25 cellular contexts compared by ENCODE assay signal in the genomic region with DNA sequence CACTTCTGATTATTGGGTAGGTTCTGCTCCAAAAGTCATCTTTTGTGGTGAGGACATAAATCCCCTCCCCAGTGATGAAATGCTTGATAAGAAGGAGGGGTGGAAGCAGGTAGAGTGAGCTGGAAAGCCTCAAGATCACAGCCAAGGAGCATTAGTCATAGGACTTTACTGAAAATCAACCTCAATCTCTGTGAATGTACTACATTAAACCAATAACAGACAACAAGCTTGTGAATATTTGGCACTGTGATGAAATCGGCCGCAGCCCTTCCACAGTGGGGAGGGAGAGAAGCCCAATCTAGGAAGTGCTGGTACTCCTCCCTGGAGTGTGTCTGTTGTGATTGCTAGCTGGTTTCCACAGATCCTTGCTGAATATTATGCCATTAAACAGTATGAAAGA. TPM values are rescaled to one million over a fixed set of nuclear protein-coding genes. Genes with fewer than 3 reads are reported as not detected.
DNase-seq lines count a peak whose midpoint lies in the region; ATAC-seq and TF ChIP-seq lines count a peak whose summit lies in the region.
"Had no signal": no experiment of that assay in that cellular context is flagged by ENCODE, and none has a peak within 500 bp of the region (broad histone marks: within the 10 kb centered on the region; RNA-seq: fewer than 3 reads in every experiment).

No MANE protein-coding gene starts in this region.

- intact Hi-C loops in thyroid gland (cut with DNase I) = no loop called here

- no peak for TF ChIP-seq POLR2A in thyroid gland (IDR thresholded peaks at IDR 0.05)

- H3K27me3 Mint-ChIP-seq in activated T-cell treated with anti-CD3 and anti-CD28 coated beads, Interleukin-2, amount 50 U/mL, for 72 hours (ENCODE audit: low read depth) = peaks cover 23% of the 10 kb centered on the region
- H3K27me3 Mint-ChIP-seq: IgD-negative memory B cell had no signal

- H3K36me3 Mint-ChIP-seq in activated T-cell treated with anti-CD3 and anti-CD28 coated beads, Interleukin-2, amount 50 U/mL, for 72 hours (ENCODE audit: insufficient read depth in 2 of 2) = no peaks in the 10 kb centered on the region
- H3K36me3 Mint-ChIP-seq: IgD-negative memory B cell, mesothelial cell of epicardium had no signal

- TF ChIP-seq CTCF in thyroid gland (IDR thresholded peaks at IDR 0.05) = no peak

- H3K27ac Mint-ChIP-seq in activated T-cell treated with anti-CD3 and anti-CD28 coated beads, Interleukin-2, amount 50 U/mL, for 72 hours = no peak overlapping the region
- H3K27ac Mint-ChIP-seq: activated T-helper 1 cell treated with anti-CD3 and anti-CD28 coated beads, Interleukin-12 subunit alpha, Interleukin-12 subunit beta, Interleukin-2, Interleukin-4 antibody, amounts not matched to agents 30 ng/mL and 10 ng/mL and 1 ng/mL, durations not matched to agents 14 hours and 24 hours and 36 hours; IgD-negative memory B cell; mesothelial cell of epicardium had no signal

- H3K4me3 ChIP-seq in thyroid gland (replicated peaks in 1 of 3) = no peak overlapping the region
- H3K4me3 ChIP-seq: GM23248, prostate gland, spleen, thoracic aorta had no signal

- H3K9me3 ChIP-seq in thyroid gland = no peaks in the 10 kb centered on the region
- H3K9me3 ChIP-seq: prostate gland, spleen, thoracic aorta had no signal

- H3K4me1 Mint-ChIP-seq in activated T-cell treated with anti-CD3 and anti-CD28 coated beads, Interleukin-2, amount 50 U/mL, for 72 hours (ENCODE audit: low read depth) = peaks cover 12% of the 10 kb centered on the region
- H3K4me1 Mint-ChIP-seq: IgD-negative memory B cell, mesothelial cell of epicardium had no signal

- peaks cover 21 to 24% of the 10 kb centered on the region in 2 donors for H3K4me1 ChIP-seq in thyroid gland
- H3K4me1 ChIP-seq: prostate gland, spleen had no signal

- 15 to 20% methylated on average over 2 of the region's 2 CpGs for WGBS in thyroid gland, 2 donors

- peak overlapping the region in 1 of 3 donors; percentile 44 for H3K27ac ChIP-seq in thyroid gland
- H3K27ac ChIP-seq: C4-2B, GM23248, prostate gland, spleen, thoracic aorta had no signal

- H3K27me3 ChIP-seq in thyroid gland = no peaks in the 10 kb centered on the region

- no peaks in the 10 kb centered on the region for H3K9me3 Mint-ChIP-seq in activated T-cell treated with anti-CD3 and anti-CD28 coated beads, Interleukin-2, amount 50 U/mL, for 72 hours
- H3K9me3 Mint-ChIP-seq: activated T-helper 1 cell treated with anti-CD3 and anti-CD28 coated beads, Interleukin-12 subunit alpha, Interleukin-12 subunit beta, Interleukin-2, Interleukin-4 antibody, amounts not matched to agents 30 ng/mL and 10 ng/mL and 1 ng/mL, durations not matched to agents 14 hours and 24 hours and 36 hours; IgD-negative memory B cell; mesothelial cell of epicardium had no signal

- no peak for DNase-seq in activated T-cell treated with anti-CD3 and anti-CD28 coated beads, Interleukin-2, amount 50 U/mL, for 72 hours
- DNase-seq in activated T-cell treated with anti-CD3 and anti-CD28 coated beads, Interleukin-2, amount 50 U/mL, for 1 hour = no peak
- DNase-seq in NCI-H2227 treated with DMSO at 0.1 percent for 48 hours (lab: John Stamatoyannopoulos, UW) (peak; percentile 36), glomerular visceral epithelial cell (ENCODE audit: extremely low spot score) (peak; percentile 8), thyroid gland (peak; percentile 37 to 48), amniotic stem cell (lab: John Stamatoyannopoulos, UW) (no peak), GF-D8 (lab: John Stamatoyannopoulos, UW) (no peak)
- DNase-seq: activated CD4-positive, alpha-beta T cell treated with anti-CD3 and anti-CD28 coated beads, Interleukin-2, amount 50 U/mL, for 48 hours; cerebellar nuclear complex; DND-41; effector CD4-positive, alpha-beta T cell; GM23248; kidney; MV-4-11; NCI-H2081; NCI-H526; spleen; T-helper 1 cell had no signal

- peak; percentile 64 to 72 for ATAC-seq in activated T-cell treated with anti-CD3 and anti-CD28 coated beads, Interleukin-2, amount 50 U/mL, for 72 hours (replicated peaks in 1 of 2)
- no peak for ATAC-seq in GM18511 (IDR thresholded peaks at IDR 0.05; ENCODE audit: unreplicated experiment)

- peak overlapping the region in 1 of 2 donors; percentile 44 for H3K4me3 Mint-ChIP-seq in activated T-cell treated with anti-CD3 and anti-CD28 coated beads, Interleukin-2, amount 50 U/mL, for 72 hours
- H3K4me3 Mint-ChIP-seq: activated T-helper 1 cell treated with anti-CD3 and anti-CD28 coated beads, Interleukin-12 subunit alpha, Interleukin-12 subunit beta, Interleukin-2, Interleukin-4 antibody, amounts not matched to agents 30 ng/mL and 10 ng/mL and 1 ng/mL, durations not matched to agents 14 hours and 24 hours and 36 hours; IgD-negative memory B cell; mesothelial cell of epicardium had no signal

- no peaks in the 10 kb centered on the region for H3K36me3 ChIP-seq in thyroid gland
- H3K36me3 ChIP-seq: prostate gland, spleen, thoracic aorta had no signal

RNA-seq across cellular contexts. Expression of gene PTCSC3, which starts 41.2 kb away (rescaled TPM):
- total RNA-seq in activated T-cell treated with anti-CD3 and anti-CD28 coated beads, Interleukin-2, amount 50 U/mL, for 72 hours = not detected
- 10 to 100 TPM; 20.6 to 42.0 (median 29.3) TPM for total RNA-seq in thyroid gland
- total RNA-seq: activated T-helper 1 cell treated with anti-CD3 and anti-CD28 coated beads, Interleukin-12 subunit alpha, Interleukin-12 subunit beta, Interleukin-2, Interleukin-4 antibody, amounts not matched to agents 30 ng/mL and 10 ng/mL and 1 ng/mL, durations not matched to agents 14 hours and 24 hours and 36 hours; GM23248; kidney; mesothelial cell of epicardium; prostate gland; spleen; thoracic aorta had no signal

Comparison
In these comparisons a context has a peak if more than half of its experiments do, and no peak if none do; other contexts are left out.
1. DNase-seq: peak in NCI-H2227 treated with DMSO at 0.1 percent for 48 hours (single experiment), glomerular visceral epithelial cell (single experiment) and thyroid gland (2 of 2); none in activated T-cell treated with anti-CD3 and anti-CD28 coated beads, Interleukin-2, amount 50 U/mL, for 72 hours (0 of 2), activated T-cell treated with anti-CD3 and anti-CD28 coated beads, Interleukin-2, amount 50 U/mL, for 1 hour (single experiment), amniotic stem cell (single experiment) and GF-D8 (single experiment).
2. RNA of gene PTCSC3, which starts 41.2 kb away (total RNA-seq): 20.6 to 42.0 TPM in thyroid gland; not detected in activated T-cell treated with anti-CD3 and anti-CD28 coated beads, Interleukin-2, amount 50 U/mL, for 72 hours; every median in the first group is over 10 times any median in the second.